8 cellular contexts compared by ENCODE assay signal in the genomic region with DNA sequence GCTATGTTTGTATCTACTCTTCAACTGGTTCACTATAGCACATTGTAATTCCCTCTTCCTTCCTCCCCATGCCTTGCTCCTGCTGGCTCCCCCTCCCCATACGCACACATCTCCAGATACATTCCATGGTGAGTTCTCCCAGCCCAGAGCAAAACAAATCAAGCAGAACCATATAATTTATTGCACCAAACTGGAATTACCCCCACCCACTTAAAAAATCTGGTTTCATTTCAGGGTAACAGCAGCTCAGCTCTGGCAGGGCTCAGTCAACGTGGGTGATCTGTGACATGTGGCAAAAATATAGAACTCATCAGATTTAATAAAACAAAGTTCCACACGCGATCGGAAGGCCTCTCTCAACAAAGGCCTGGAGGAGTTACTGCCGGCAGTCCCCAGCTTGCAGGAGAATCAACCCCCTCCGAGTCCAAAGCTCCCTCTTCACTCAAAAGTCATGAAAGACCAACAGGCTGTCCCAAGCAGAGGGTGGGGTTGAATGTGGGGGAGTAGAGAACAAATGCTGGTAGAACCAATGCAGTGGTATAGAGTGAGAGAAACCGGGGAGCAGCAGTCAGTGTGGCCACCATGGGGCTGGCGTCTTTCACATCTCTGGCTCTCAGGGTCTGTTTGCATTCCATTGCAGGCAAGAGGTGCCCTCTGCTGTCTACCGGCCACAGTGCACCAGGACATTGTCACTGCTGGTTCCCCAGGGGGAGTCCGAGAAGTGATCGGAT.
DNase-seq lines count a peak whose midpoint lies in the region; ATAC-seq and TF ChIP-seq lines count a peak whose summit lies in the region.

No MANE protein-coding gene starts in this region.

- no peaks in the 10 kb centered on the region for H3K9me2 ChIP-seq in PC-9 (ENCODE audit: insufficient read depth)

- H3K79me2 ChIP-seq in PC-9 (ENCODE audit: low read depth) (no peaks in the 10 kb centered on the region), neural progenitor cell (ENCODE audit: low read depth) (no peaks in the 10 kb centered on the region)

- 62% methylated on average over 10 of the region's 12 CpGs for WGBS in esophagus muscularis mucosa

- DNase-seq in activated naive CD4-positive, alpha-beta T cell treated with anti-CD3 and anti-CD28 coated beads, Interleukin-2, amount 10 ng/mL, durations not matched to agents 7 days and 5 days = peak; percentile 23
- DNase-seq in activated naive CD4-positive, alpha-beta T cell treated with Interleukin-2 at 50 U/mL for 16 hours = no peak
- DNase-seq in PC-9 = peak in 1 of 2 experiments; percentile 46
- DNase-seq in esophagus muscularis mucosa (ENCODE audit: extremely low spot score) = no peak
- peak; percentile 84 for DNase-seq in neural progenitor cell (ENCODE audit: low spot score)
- DNase-seq in activated CD8-positive, alpha-beta memory T cell treated with anti-CD3 and anti-CD28 coated beads, Interleukin-2, amount 10 ng/mL, durations not matched to agents 7 days and 5 days = no peak
- DNase-seq in effector memory CD4-positive, alpha-beta T cell = no peak

- no peaks in the 10 kb centered on the region for H3K36me3 ChIP-seq in PC-9 (ENCODE audit: low read depth)
- H3K36me3 ChIP-seq in esophagus muscularis mucosa = no peaks in the 10 kb centered on the region
- H3K36me3 ChIP-seq in neural progenitor cell = no peaks in the 10 kb centered on the region
- no peaks in the 10 kb centered on the region for H3K36me3 ChIP-seq in effector memory CD4-positive, alpha-beta T cell (ENCODE audit: control insufficient read depth, insufficient read depth, low read length)

- intact Hi-C loops in PC-9 (cut with micrococcal nuclease; ENCODE audit: unreplicated experiment) (loop anchor here (1.0 to 10.0 kb wide), 4 partner anchors 111 to 1242 kb away; no protein-coding TSS in a partner anchor), esophagus muscularis mucosa (cut with DNase I) (no loop called here)

- no peak overlapping the region for H3K9ac ChIP-seq in neural progenitor cell

- H3F3A ChIP-seq in PC-9 (ENCODE audit: insufficient read depth, low read depth) (no peaks in the 10 kb centered on the region), neural progenitor cell (ENCODE audit: low read depth) (no peaks in the 10 kb centered on the region)

- no peaks in the 10 kb centered on the region for H4K20me1 ChIP-seq in PC-9 (ENCODE audit: insufficient read depth)
- H4K20me1 ChIP-seq in neural progenitor cell (ENCODE audit: low read depth) = no peaks in the 10 kb centered on the region

- CTCF ChIA-PET in activated naive CD4-positive, alpha-beta T cell treated with anti-CD3 and anti-CD28 coated beads, Interleukin-2, amount 10 ng/mL, durations not matched to agents 7 days and 5 days (lab: Charles Lee) = no interaction called here
- CTCF ChIA-PET in PC-9 (lab: Charles Lee) = interaction anchor here (0.7 kb wide), 1 partner anchor 1051 kb away, joined by 3 read pairs; no protein-coding TSS in a partner anchor
- CTCF ChIA-PET in activated CD8-positive, alpha-beta memory T cell treated with anti-CD3 and anti-CD28 coated beads, Interleukin-2, amount 10 ng/mL, durations not matched to agents 7 days and 5 days (lab: Charles Lee) = interaction anchor here (0.7 kb wide), 1 partner anchor 11 kb away, joined by 3 read pairs; no protein-coding TSS in a partner anchor

- no peak for TF ChIP-seq EP300 in esophagus muscularis mucosa (IDR thresholded peaks at IDR 0.05)

- H3K27me3 ChIP-seq in PC-9 (ENCODE audit: insufficient read depth, low read depth) = no peaks in the 10 kb centered on the region
- H3K27me3 ChIP-seq in esophagus muscularis mucosa = no peaks in the 10 kb centered on the region
- H3K27me3 ChIP-seq in neural progenitor cell = no peaks in the 10 kb centered on the region
- no peaks in the 10 kb centered on the region for H3K27me3 ChIP-seq in effector memory CD4-positive, alpha-beta T cell (replicated peaks; ENCODE audit: control insufficient read depth, insufficient read depth, low read length, poor library complexity, severe bottlenecking)

- H3K4me2 ChIP-seq in PC-9 = no peak overlapping the region
- H3K4me2 ChIP-seq in neural progenitor cell = no peak overlapping the region

- POLR2A ChIA-PET in PC-9 (lab: Charles Lee; ENCODE audit: unreplicated experiment) = interaction anchor here (0.5 kb wide), 1 partner anchor 698 kb away, joined by 3 read pairs; no protein-coding TSS in a partner anchor

- no peak overlapping the region for H3K4me3 Mint-ChIP-seq in activated naive CD4-positive, alpha-beta T cell treated with anti-CD3 and anti-CD28 coated beads, Interleukin-2, amount 10 ng/mL, durations not matched to agents 7 days and 5 days
- no peak overlapping the region for H3K4me3 Mint-ChIP-seq in neural progenitor cell
- H3K4me3 Mint-ChIP-seq in activated CD8-positive, alpha-beta memory T cell treated with anti-CD3 and anti-CD28 coated beads, Interleukin-2, amount 10 ng/mL, durations not matched to agents 7 days and 5 days = no peak overlapping the region

- peak; percentile 57 for TF ChIP-seq CTCF in PC-9 (conservative IDR thresholded peaks at IDR 0.05)
- peak; percentile 46 to 62 (median 47) for TF ChIP-seq CTCF in esophagus muscularis mucosa (IDR thresholded peaks at IDR 0.05)
- peak; percentile 74 for TF ChIP-seq CTCF in neural progenitor cell (IDR thresholded peaks at IDR 0.05)

- H3K9me3 ChIP-seq in PC-9 (ENCODE audit: insufficient read depth, low read depth) (no peaks in the 10 kb centered on the region), esophagus muscularis mucosa (no peaks in the 10 kb centered on the region), neural progenitor cell (ENCODE audit: low read depth) (no peaks in the 10 kb centered on the region)
- no peaks in the 10 kb centered on the region for H3K9me3 ChIP-seq in effector memory CD4-positive, alpha-beta T cell (ENCODE audit: control insufficient read depth, low read length)

- no peak for TF ChIP-seq POLR2A in esophagus muscularis mucosa (IDR thresholded peaks at IDR 0.05; ENCODE audit: low read depth)

- H3K4me1 Mint-ChIP-seq in activated naive CD4-positive, alpha-beta T cell treated with anti-CD3 and anti-CD28 coated beads, Interleukin-2, amount 10 ng/mL, durations not matched to agents 7 days and 5 days = no peaks in the 10 kb centered on the region
- no peaks in the 10 kb centered on the region for H3K4me1 Mint-ChIP-seq in neural progenitor cell
- no peaks in the 10 kb centered on the region for H3K4me1 Mint-ChIP-seq in activated CD8-positive, alpha-beta memory T cell treated with anti-CD3 and anti-CD28 coated beads, Interleukin-2, amount 10 ng/mL, durations not matched to agents 7 days and 5 days

- H3K4me1 ChIP-seq in PC-9 (replicated peaks; ENCODE audit: insufficient read depth) = no peaks in the 10 kb centered on the region; the same call in 1 of the 2 replicates
- no peaks in the 10 kb centered on the region for H3K4me1 ChIP-seq in esophagus muscularis mucosa
- no peaks in the 10 kb centered on the region for H3K4me1 ChIP-seq in neural progenitor cell
- H3K4me1 ChIP-seq in effector memory CD4-positive, alpha-beta T cell (ENCODE audit: control insufficient read depth, insufficient read depth, low read length, poor library complexity, severe bottlenecking) = no peaks in the 10 kb centered on the region

- no peak overlapping the region for H3K27ac ChIP-seq in PC-9
- H3K27ac ChIP-seq in esophagus muscularis mucosa (replicated peaks in 1 of 4) = no peak overlapping the region
- H3K27ac ChIP-seq in neural progenitor cell = no peak overlapping the region
- no peak overlapping the region for H3K27ac ChIP-seq in effector memory CD4-positive, alpha-beta T cell (ENCODE audit: insufficient read depth, low read length, poor library complexity, severe bottlenecking)

- H3K4me3 ChIP-seq in PC-9 (no peak overlapping the region), esophagus muscularis mucosa (no peak overlapping the region), neural progenitor cell (no peak overlapping the region)
- no peak overlapping the region for H3K4me3 ChIP-seq in effector memory CD4-positive, alpha-beta T cell (ENCODE audit: insufficient read depth, low read depth, low read length, poor library complexity, severe bottlenecking)

- H3K27me3 Mint-ChIP-seq in activated naive CD4-positive, alpha-beta T cell treated with anti-CD3 and anti-CD28 coated beads, Interleukin-2, amount 10 ng/mL, durations not matched to agents 7 days and 5 days = no peaks in the 10 kb centered on the region
- H3K27me3 Mint-ChIP-seq in neural progenitor cell (ENCODE audit: insufficient read depth, low read depth) = peaks cover 8% of the 10 kb centered on the region
- no peaks in the 10 kb centered on the region for H3K27me3 Mint-ChIP-seq in activated CD8-positive, alpha-beta memory T cell treated with anti-CD3 and anti-CD28 coated beads, Interleukin-2, amount 10 ng/mL, durations not matched to agents 7 days and 5 days

- H3K27ac Mint-ChIP-seq in activated naive CD4-positive, alpha-beta T cell treated with anti-CD3 and anti-CD28 coated beads, Interleukin-2, amount 10 ng/mL, durations not matched to agents 7 days and 5 days = no peak overlapping the region
- H3K27ac Mint-ChIP-seq in neural progenitor cell = no peak overlapping the region
- H3K27ac Mint-ChIP-seq in activated CD8-positive, alpha-beta memory T cell treated with anti-CD3 and anti-CD28 coated beads, Interleukin-2, amount 10 ng/mL, durations not matched to agents 7 days and 5 days = no peak overlapping the region

- ATAC-seq in HG02884 (IDR thresholded peaks at IDR 0.05; ENCODE audit: unreplicated experiment) = peak; percentile 77
- no peak for ATAC-seq in activated CD8-positive, alpha-beta memory T cell treated with anti-CD3 and anti-CD28 coated beads, Interleukin-2, amount 10 ng/mL, durations not matched to agents 7 days and 5 days

- H3K9me3 Mint-ChIP-seq in activated naive CD4-positive, alpha-beta T cell treated with anti-CD3 and anti-CD28 coated beads, Interleukin-2, amount 10 ng/mL, durations not matched to agents 7 days and 5 days = no peaks in the 10 kb centered on the region
- no peaks in the 10 kb centered on the region for H3K9me3 Mint-ChIP-seq in neural progenitor cell
- H3K9me3 Mint-ChIP-seq in activated CD8-positive, alpha-beta memory T cell treated with anti-CD3 and anti-CD28 coated beads, Interleukin-2, amount 10 ng/mL, durations not matched to agents 7 days and 5 days (ENCODE audit: low read depth) = no peaks in the 10 kb centered on the region

- H3K36me3 Mint-ChIP-seq in activated naive CD4-positive, alpha-beta T cell treated with anti-CD3 and anti-CD28 coated beads, Interleukin-2, amount 10 ng/mL, durations not matched to agents 7 days and 5 days = no peaks in the 10 kb centered on the region
- H3K36me3 Mint-ChIP-seq in neural progenitor cell = no peaks in the 10 kb centered on the region
- H3K36me3 Mint-ChIP-seq in activated CD8-positive, alpha-beta memory T cell treated with anti-CD3 and anti-CD28 coated beads, Interleukin-2, amount 10 ng/mL, durations not matched to agents 7 days and 5 days = no peaks in the 10 kb centered on the region

- H2AFZ ChIP-seq in PC-9 = no peak overlapping the region
- H2AFZ ChIP-seq in neural progenitor cell (replicated peaks) = peak overlapping the region; percentile 98

- no TSS peak for BruUV-seq in PC-9 (replicated peaks; lab: Mats Ljungman, UMichigan)

Comparison
In these comparisons a context has a peak if more than half of its experiments do, and no peak if none do; other contexts are left out.
1. DNase-seq: peak in activated naive CD4-positive, alpha-beta T cell treated with anti-CD3 and anti-CD28 coated beads, Interleukin-2, amount 10 ng/mL, durations not matched to agents 7 days and 5 days (single experiment) and neural progenitor cell (single experiment); none in activated naive CD4-positive, alpha-beta T cell treated with Interleukin-2 at 50 U/mL for 16 hours (single experiment), esophagus muscularis mucosa (single experiment), activated CD8-positive, alpha-beta memory T cell treated with anti-CD3 and anti-CD28 coated beads, Interleukin-2, amount 10 ng/mL, durations not matched to agents 7 days and 5 days (single experiment) and effector memory CD4-positive, alpha-beta T cell (0 of 3).
2. Peak in every context shown above with its lines, with median percentiles within 50 percentile points of each other: CTCF ChIP-seq.